ENCODE assay signal across 15 cellular contexts in the genomic region with DNA sequence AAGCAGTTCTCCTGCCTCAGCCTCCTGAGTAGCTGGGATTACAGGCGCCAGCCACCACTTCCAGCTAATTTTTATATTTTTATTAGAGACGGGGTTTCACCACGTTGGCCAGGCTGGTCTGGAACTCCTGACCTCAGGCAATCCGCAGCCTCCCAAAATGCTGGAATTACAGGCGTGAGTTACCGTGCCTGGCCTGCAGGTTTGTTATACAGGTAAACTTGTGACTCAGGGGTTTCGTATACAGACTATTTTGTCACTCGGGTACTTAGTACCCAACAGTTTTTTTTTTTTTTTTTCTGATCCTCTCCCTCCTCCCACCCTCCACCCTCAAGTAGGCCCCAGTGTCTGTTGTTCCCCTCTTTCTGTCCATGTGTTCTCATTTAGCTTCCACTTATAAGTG. TPM values are rescaled to one million over a fixed set of nuclear protein-coding genes. Genes with fewer than 3 reads are reported as not detected.
"Had no signal": no experiment of that assay in that cellular context is flagged by ENCODE, and none has a peak within 500 bp of the region (broad histone marks: within the 10 kb centered on the region; RNA-seq: fewer than 3 reads in every experiment).

No MANE protein-coding gene starts in this region.

RNA-seq across cellular contexts. Expression of gene CXCL17, which starts 18.5 kb away (rescaled TPM):
- total RNA-seq: heart left ventricle; kidney; left ventricle myocardium superior; lung microvascular endothelial cell; mesenteric fat pad; mucosa of descending colon; myocyte; naive thymus-derived CD4-positive, alpha-beta T cell; natural killer cell treated with Interleukin-12 subunit alpha and Interleukin-12 subunit beta and Interleukin-15 and Interleukin-18, amount 100 ng/mL, for 72 hours; osteoblast; right cardiac atrium; sigmoid colon; spleen; thyroid gland; transverse colon had no signal
